ENCODE assay signal across 2 cellular contexts in genomic region chr1:244338996-244339692, GRCh38.
TF ChIP-seq lines count a peak whose summit lies in the region.

No MANE protein-coding gene starts in this region.

TF ChIP-seq in GM23338, 12 proteins besides CTCF, POLR2A, EP300 and RAD21:
- no peak for TF ChIP-seq ZNF462 (CRISPR knock-in tag; IDR thresholded peaks at IDR 0.05)
- TF ChIP-seq ZNF114 (CRISPR knock-in tag; IDR thresholded peaks at IDR 0.05), result no peak
- TF ChIP-seq ETS1 (IDR thresholded peaks at IDR 0.05), result no peak
- no peak for TF ChIP-seq STAT1 (IDR thresholded peaks at IDR 0.05; ENCODE audit: unreplicated experiment)
- TF ChIP-seq ZNF331 (CRISPR knock-in tag; IDR thresholded peaks at IDR 0.05; ENCODE audit: low read depth), result no peak
- TF ChIP-seq POLR2AphosphoS5 (IDR thresholded peaks at IDR 0.05; ENCODE audit: low read depth), result no peak
- no peak for TF ChIP-seq EZH2 (IDR thresholded peaks at IDR 0.05; ENCODE audit: low read depth, unreplicated experiment)
- no peak for TF ChIP-seq REST (IDR thresholded peaks at IDR 0.05; ENCODE audit: unreplicated experiment)
- no peak for TF ChIP-seq JUNB (IDR thresholded peaks at IDR 0.05; ENCODE audit: unreplicated experiment)
- TF ChIP-seq NANOG (IDR thresholded peaks at IDR 0.05; ENCODE audit: borderline replicate concordance), result no peak
- TF ChIP-seq CREB1 (CRISPR knock-in tag; IDR thresholded peaks at IDR 0.05; ENCODE audit: low read depth), result no peak
- no peak for TF ChIP-seq EZH2phosphoT487 (IDR thresholded peaks at IDR 0.05; ENCODE audit: unreplicated experiment)
TF ChIP-seq in GM23338: peak in this region for 0.

TF ChIP-seq in WTC11, 78 proteins besides CTCF, POLR2A, EP300 and RAD21 (continued from another document):
- no peak for TF ChIP-seq ZNF425 (CRISPR knock-in tag; conservative IDR thresholded peaks at IDR 0.05)
- no peak for TF ChIP-seq ZNF512 (CRISPR knock-in tag; IDR thresholded peaks at IDR 0.05; ENCODE audit: borderline replicate concordance)
- no peak for TF ChIP-seq ATF6 (CRISPR knock-in tag; IDR thresholded peaks at IDR 0.05)
- TF ChIP-seq FOXK1 (CRISPR knock-in tag; IDR thresholded peaks at IDR 0.05), result no peak
- TF ChIP-seq ZBTB21 (CRISPR knock-in tag; IDR thresholded peaks at IDR 0.05; ENCODE audit: borderline replicate concordance), result no peak
- TF ChIP-seq PREB (CRISPR knock-in tag; IDR thresholded peaks at IDR 0.05; ENCODE audit: borderline replicate concordance), result no peak
- TF ChIP-seq MYBL2 (CRISPR knock-in tag; IDR thresholded peaks at IDR 0.05), result no peak
- no peak for TF ChIP-seq USF2 (CRISPR knock-in tag; IDR thresholded peaks at IDR 0.05)
- TF ChIP-seq KAT7 (CRISPR knock-in tag; IDR thresholded peaks at IDR 0.05; ENCODE audit: borderline replicate concordance), result no peak
- no peak for TF ChIP-seq STAT6 (CRISPR knock-in tag; conservative IDR thresholded peaks at IDR 0.05; ENCODE audit: low read depth)
- TF ChIP-seq AFF4 (CRISPR knock-in tag; IDR thresholded peaks at IDR 0.05; ENCODE audit: borderline replicate concordance), result no peak
- TF ChIP-seq ZNF281 (CRISPR knock-in tag; IDR thresholded peaks at IDR 0.05), result no peak
- TF ChIP-seq ZBTB43 (CRISPR knock-in tag; IDR thresholded peaks at IDR 0.05), result no peak
- no peak for TF ChIP-seq ZNF423 (CRISPR knock-in tag; IDR thresholded peaks at IDR 0.05)
TF ChIP-seq in WTC11: peak in this region for 0.
